Comparison of ENCODE assay signal across 1 cellular context in the genomic region with DNA sequence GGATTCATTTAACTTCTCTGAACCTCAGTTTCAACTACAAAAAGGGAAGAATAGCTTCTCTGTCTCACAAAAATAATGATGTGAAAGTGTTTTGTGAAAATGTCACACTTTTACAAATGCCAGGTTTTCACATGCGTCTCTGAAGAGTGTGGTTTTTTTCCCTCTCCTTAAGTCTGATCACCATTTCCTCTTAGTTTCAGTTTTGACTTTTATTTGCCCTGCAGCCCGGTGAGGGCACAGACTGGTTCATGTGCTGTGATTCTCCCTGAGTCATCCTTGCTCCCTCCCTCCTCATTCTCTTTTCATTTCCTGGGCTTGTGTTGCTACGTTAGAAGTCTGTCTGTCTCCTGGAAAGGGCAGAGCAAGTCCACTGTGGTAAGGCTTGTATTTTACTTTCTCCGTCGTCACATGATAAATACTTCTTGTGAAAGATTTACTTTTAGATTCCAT.
TF ChIP-seq lines count a peak whose summit lies in the region.

No MANE protein-coding gene starts in this region.

TF ChIP-seq in GM23338, 12 proteins besides CTCF, POLR2A, EP300 and RAD21 (continued from another document):
- TF ChIP-seq, protein P1, sequence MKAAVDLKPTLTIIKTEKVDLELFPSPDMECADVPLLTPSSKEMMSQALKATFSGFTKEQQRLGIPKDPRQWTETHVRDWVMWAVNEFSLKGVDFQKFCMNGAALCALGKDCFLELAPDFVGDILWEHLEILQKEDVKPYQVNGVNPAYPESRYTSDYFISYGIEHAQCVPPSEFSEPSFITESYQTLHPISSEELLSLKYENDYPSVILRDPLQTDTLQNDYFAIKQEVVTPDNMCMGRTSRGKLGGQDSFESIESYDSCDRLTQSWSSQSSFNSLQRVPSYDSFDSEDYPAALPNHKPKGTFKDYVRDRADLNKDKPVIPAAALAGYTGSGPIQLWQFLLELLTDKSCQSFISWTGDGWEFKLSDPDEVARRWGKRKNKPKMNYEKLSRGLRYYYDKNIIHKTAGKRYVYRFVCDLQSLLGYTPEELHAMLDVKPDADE (IDR thresholded peaks at IDR 0.05), result no peak
- no peak for TF ChIP-seq EZH2 (IDR thresholded peaks at IDR 0.05; ENCODE audit: low read depth, unreplicated experiment)
- TF ChIP-seq NANOG (IDR thresholded peaks at IDR 0.05; ENCODE audit: borderline replicate concordance), result no peak
- TF ChIP-seq, protein P2, sequence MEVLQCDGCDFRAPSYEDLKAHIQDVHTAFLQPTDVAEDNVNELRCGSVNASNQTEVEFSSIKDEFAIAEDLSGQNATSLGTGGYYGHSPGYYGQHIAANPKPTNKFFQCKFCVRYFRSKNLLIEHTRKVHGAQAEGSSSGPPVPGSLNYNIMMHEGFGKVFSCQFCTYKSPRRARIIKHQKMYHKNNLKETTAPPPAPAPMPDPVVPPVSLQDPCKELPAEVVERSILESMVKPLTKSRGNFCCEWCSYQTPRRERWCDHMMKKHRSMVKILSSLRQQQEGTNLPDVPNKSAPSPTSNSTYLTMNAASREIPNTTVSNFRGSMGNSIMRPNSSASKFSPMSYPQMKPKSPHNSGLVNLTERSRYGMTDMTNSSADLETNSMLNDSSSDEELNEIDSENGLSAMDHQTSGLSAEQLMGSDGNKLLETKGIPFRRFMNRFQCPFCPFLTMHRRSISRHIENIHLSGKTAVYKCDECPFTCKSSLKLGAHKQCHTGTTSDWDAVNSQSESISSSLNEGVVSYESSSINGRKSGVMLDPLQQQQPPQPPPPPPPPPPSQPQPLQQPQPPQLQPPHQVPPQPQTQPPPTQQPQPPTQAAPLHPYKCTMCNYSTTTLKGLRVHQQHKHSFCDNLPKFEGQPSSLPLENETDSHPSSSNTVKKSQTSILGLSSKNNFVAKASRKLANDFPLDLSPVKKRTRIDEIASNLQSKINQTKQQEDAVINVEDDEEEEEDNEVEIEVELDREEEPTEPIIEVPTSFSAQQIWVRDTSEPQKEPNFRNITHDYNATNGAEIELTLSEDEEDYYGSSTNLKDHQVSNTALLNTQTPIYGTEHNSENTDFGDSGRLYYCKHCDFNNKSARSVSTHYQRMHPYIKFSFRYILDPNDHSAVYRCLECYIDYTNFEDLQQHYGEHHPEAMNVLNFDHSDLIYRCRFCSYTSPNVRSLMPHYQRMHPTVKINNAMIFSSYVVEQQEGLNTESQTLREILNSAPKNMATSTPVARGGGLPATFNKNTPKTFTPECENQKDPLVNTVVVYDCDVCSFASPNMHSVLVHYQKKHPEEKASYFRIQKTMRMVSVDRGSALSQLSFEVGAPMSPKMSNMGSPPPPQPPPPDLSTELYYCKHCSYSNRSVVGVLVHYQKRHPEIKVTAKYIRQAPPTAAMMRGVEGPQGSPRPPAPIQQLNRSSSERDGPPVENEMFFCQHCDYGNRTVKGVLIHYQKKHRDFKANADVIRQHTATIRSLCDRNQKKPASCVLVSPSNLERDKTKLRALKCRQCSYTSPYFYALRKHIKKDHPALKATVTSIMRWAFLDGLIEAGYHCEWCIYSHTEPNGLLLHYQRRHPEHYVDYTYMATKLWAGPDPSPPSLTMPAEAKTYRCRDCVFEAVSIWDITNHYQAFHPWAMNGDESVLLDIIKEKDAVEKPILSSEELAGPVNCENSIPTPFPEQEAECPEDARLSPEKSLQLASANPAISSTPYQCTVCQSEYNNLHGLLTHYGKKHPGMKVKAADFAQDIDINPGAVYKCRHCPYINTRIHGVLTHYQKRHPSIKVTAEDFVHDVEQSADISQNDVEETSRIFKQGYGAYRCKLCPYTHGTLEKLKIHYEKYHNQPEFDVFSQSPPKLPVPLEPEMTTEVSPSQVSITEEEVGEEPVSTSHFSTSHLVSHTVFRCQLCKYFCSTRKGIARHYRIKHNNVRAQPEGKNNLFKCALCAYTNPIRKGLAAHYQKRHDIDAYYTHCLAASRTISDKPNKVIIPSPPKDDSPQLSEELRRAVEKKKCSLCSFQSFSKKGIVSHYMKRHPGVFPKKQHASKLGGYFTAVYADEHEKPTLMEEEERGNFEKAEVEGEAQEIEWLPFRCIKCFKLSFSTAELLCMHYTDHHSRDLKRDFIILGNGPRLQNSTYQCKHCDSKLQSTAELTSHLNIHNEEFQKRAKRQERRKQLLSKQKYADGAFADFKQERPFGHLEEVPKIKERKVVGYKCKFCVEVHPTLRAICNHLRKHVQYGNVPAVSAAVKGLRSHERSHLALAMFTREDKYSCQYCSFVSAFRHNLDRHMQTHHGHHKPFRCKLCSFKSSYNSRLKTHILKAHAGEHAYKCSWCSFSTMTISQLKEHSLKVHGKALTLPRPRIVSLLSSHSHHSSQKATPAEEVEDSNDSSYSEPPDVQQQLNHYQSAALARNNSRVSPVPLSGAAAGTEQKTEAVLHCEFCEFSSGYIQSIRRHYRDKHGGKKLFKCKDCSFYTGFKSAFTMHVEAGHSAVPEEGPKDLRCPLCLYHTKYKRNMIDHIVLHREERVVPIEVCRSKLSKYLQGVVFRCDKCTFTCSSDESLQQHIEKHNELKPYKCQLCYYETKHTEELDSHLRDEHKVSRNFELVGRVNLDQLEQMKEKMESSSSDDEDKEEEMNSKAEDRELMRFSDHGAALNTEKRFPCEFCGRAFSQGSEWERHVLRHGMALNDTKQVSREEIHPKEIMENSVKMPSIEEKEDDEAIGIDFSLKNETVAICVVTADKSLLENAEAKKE (CRISPR knock-in tag; IDR thresholded peaks at IDR 0.05), result no peak
- no peak for TF ChIP-seq CREB1 (CRISPR knock-in tag; IDR thresholded peaks at IDR 0.05; ENCODE audit: low read depth)
